31 cellular contexts compared by ENCODE assay signal in the genomic region with DNA sequence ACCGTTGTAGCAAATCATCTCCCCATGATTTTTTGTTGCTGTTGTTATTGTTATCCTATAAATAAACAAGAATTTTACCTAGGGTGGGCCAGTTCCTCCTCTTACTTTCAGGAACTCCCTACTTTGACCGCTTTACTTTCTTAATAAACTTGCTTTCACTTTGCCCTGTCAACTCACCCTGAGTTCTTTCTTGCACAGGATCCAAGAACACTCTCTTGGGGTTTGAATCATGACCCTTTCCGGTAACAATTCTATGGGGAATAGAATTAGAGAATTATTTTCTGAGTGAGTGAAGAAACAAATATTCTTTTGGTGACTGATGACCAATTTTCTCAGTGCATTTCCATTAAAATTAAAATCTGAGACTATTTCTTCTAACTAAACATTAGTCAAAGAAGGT.
DNase-seq lines count a peak whose midpoint lies in the region; ATAC-seq, FAIRE-seq and TF ChIP-seq lines count a peak whose summit lies in the region.
"Had no signal": no experiment of that assay in that cellular context is flagged by ENCODE, and none has a peak within 500 bp of the region (broad histone marks: within the 10 kb centered on the region; RNA-seq: fewer than 3 reads in every experiment).

No MANE protein-coding gene starts in this region.

- FAIRE-seq in RCC 7860 (lab: Jason Lieb, UNC), result no peak
- FAIRE-seq: frontal cortex had no signal

- no peak overlapping the region for H3K4me3 Mint-ChIP-seq in activated naive CD4-positive, alpha-beta T cell treated with anti-CD3 and anti-CD28 coated beads for 36 hours
- no peak overlapping the region for H3K4me3 Mint-ChIP-seq in effector memory CD8-positive, alpha-beta T cell
- H3K4me3 Mint-ChIP-seq: activated CD4-positive, alpha-beta memory T cell treated with anti-CD3 and anti-CD28 coated beads for 36 hours; activated naive CD8-positive, alpha-beta T cell; activated T-helper 17 cell treated with anti-CD3 and anti-CD28 coated beads, Interleukin-2, amount 50 U/mL, for 72 hours; immature natural killer cell; naive B cell; stimulated activated memory B cell treated with anti-CD40 and anti-IgM and Interleukin-4, amounts not matched to agents 10 μg/mL and 1 μg/mL and 100 μg/mL, for 72 hours; WTC11 had no signal

- ATAC-seq in GM21717 (IDR thresholded peaks at IDR 0.05; ENCODE audit: unreplicated experiment), result peak; percentile 67
- no peak for ATAC-seq in HG02840 (IDR thresholded peaks at IDR 0.05; ENCODE audit: low FRiP score, unreplicated experiment)
- no peak for ATAC-seq in effector memory CD8-positive, alpha-beta T cell (replicated peaks)
- ATAC-seq: activated T-helper 17 cell treated with anti-CD3 and anti-CD28 coated beads, Interleukin-2, amount 50 U/mL, for 72 hours; left lung; stimulated activated memory B cell treated with anti-CD40 and anti-IgM and Interleukin-4, amounts not matched to agents 10 μg/mL and 1 μg/mL and 100 μg/mL, for 72 hours; WTC11 had no signal

- no peaks in the 10 kb centered on the region for H3K36me3 Mint-ChIP-seq in activated naive CD4-positive, alpha-beta T cell treated with anti-CD3 and anti-CD28 coated beads for 36 hours (ENCODE audit: low read depth)
- no peaks in the 10 kb centered on the region for H3K36me3 Mint-ChIP-seq in effector memory CD8-positive, alpha-beta T cell (ENCODE audit: insufficient read depth)
- H3K36me3 Mint-ChIP-seq: activated CD4-positive, alpha-beta memory T cell treated with anti-CD3 and anti-CD28 coated beads for 36 hours; activated naive CD8-positive, alpha-beta T cell; immature natural killer cell; naive B cell; stimulated activated memory B cell treated with anti-CD40 and anti-IgM and Interleukin-4, amounts not matched to agents 10 μg/mL and 1 μg/mL and 100 μg/mL, for 72 hours; WTC11 had no signal

- H3K27ac Mint-ChIP-seq in activated naive CD4-positive, alpha-beta T cell treated with anti-CD3 and anti-CD28 coated beads for 36 hours, result no peak overlapping the region
- H3K27ac Mint-ChIP-seq in effector memory CD8-positive, alpha-beta T cell, result no peak overlapping the region
- H3K27ac Mint-ChIP-seq: activated CD4-positive, alpha-beta memory T cell treated with anti-CD3 and anti-CD28 coated beads for 36 hours; activated naive CD8-positive, alpha-beta T cell; activated T-helper 17 cell treated with anti-CD3 and anti-CD28 coated beads, Interleukin-2, amount 50 U/mL, for 72 hours; immature natural killer cell; naive B cell; stimulated activated memory B cell treated with anti-CD40 and anti-IgM and Interleukin-4, amounts not matched to agents 10 μg/mL and 1 μg/mL and 100 μg/mL, for 72 hours; WTC11 had no signal

- peaks cover 1% of the 10 kb centered on the region for H3K9me3 Mint-ChIP-seq in activated naive CD4-positive, alpha-beta T cell treated with anti-CD3 and anti-CD28 coated beads for 36 hours
- H3K9me3 Mint-ChIP-seq in effector memory CD8-positive, alpha-beta T cell, result peaks cover 10 to 21% of the 10 kb centered on the region in 2 donors
- H3K9me3 Mint-ChIP-seq: activated CD4-positive, alpha-beta memory T cell treated with anti-CD3 and anti-CD28 coated beads for 36 hours had no signal

- no peaks in the 10 kb centered on the region for H3K4me1 Mint-ChIP-seq in activated naive CD4-positive, alpha-beta T cell treated with anti-CD3 and anti-CD28 coated beads for 36 hours (ENCODE audit: low read depth)
- no peaks in the 10 kb centered on the region for H3K4me1 Mint-ChIP-seq in effector memory CD8-positive, alpha-beta T cell (ENCODE audit: low read depth in 2 of 2)
- H3K4me1 Mint-ChIP-seq: activated T-helper 17 cell treated with anti-CD3 and anti-CD28 coated beads, Interleukin-2, amount 50 U/mL, for 72 hours; immature natural killer cell; naive B cell; stimulated activated memory B cell treated with anti-CD40 and anti-IgM and Interleukin-4, amounts not matched to agents 10 μg/mL and 1 μg/mL and 100 μg/mL, for 72 hours had no signal

- intact Hi-C loops in activated naive CD4-positive, alpha-beta T cell treated with anti-CD3 and anti-CD28 coated beads for 36 hours (cut with micrococcal nuclease), result no loop called here

- CTCF ChIA-PET in activated naive CD4-positive, alpha-beta T cell treated with anti-CD3 and anti-CD28 coated beads for 36 hours (lab: Charles Lee), result no interaction called here

- no peaks in the 10 kb centered on the region for H3K27me3 Mint-ChIP-seq in activated naive CD4-positive, alpha-beta T cell treated with anti-CD3 and anti-CD28 coated beads for 36 hours (ENCODE audit: low read depth)
- no peaks in the 10 kb centered on the region for H3K27me3 Mint-ChIP-seq in effector memory CD8-positive, alpha-beta T cell
- H3K27me3 Mint-ChIP-seq: activated CD4-positive, alpha-beta memory T cell treated with anti-CD3 and anti-CD28 coated beads for 36 hours; activated naive CD8-positive, alpha-beta T cell; activated T-helper 17 cell treated with anti-CD3 and anti-CD28 coated beads, Interleukin-2, amount 50 U/mL, for 72 hours; naive B cell; stimulated activated memory B cell treated with anti-CD40 and anti-IgM and Interleukin-4, amounts not matched to agents 10 μg/mL and 1 μg/mL and 100 μg/mL, for 72 hours had no signal

- TF ChIP-seq CTCF in AG10803 (conservative IDR thresholded peaks at IDR 0.05; ENCODE audit: low read length) (no peak), fibroblast of mammary gland (conservative IDR thresholded peaks at IDR 0.05; ENCODE audit: control insufficient read depth, insufficient read depth, low read depth, low read length) (no peak)

- DNase-seq in AG10803 (ENCODE audit: low read depth), result peak; percentile 47
- peak; percentile 59 for DNase-seq in RPMI7951 (ENCODE audit: low read depth)
- DNase-seq in fibroblast of mammary gland (ENCODE audit: low read depth), result peak; percentile 81
- no peak for DNase-seq in activated naive CD4-positive, alpha-beta T cell treated with anti-CD3 and anti-CD28 coated beads for 36 hours
- DNase-seq in RCC 7860 (ENCODE audit: low spot score), result no peak
- DNase-seq in effector memory CD8-positive, alpha-beta T cell, result no peak
- DNase-seq: ACHN; activated CD4-positive, alpha-beta memory T cell treated with anti-CD3 and anti-CD28 coated beads for 36 hours; activated CD8-positive, alpha-beta memory T cell treated with anti-CD3 and anti-CD28 coated beads, Interleukin-2, amount 50 U/mL, for 48 hours; C1 segment of cervical spinal cord; Caco-2; H7; immature natural killer cell; Karpas-422; left lung; naive B cell; NCI-H1092; NCI-H2029 treated with DMSO at 0.1 percent for 48 hours; NCI-H226; nucleus accumbens; stimulated activated CD4-positive, alpha-beta T cell treated with anti-CD3 and anti-CD28 coated beads, Interleukin-4, amount 100 ng/mL, for 1 hour; testis had no signal

- no peak overlapping the region for H3K4me3 ChIP-seq in AG10803 (ENCODE audit: low read length)
- H3K4me3 ChIP-seq in fibroblast of mammary gland (ENCODE audit: control insufficient read depth, low read depth, low read length), result no peak overlapping the region
- H3K4me3 ChIP-seq: ascending aorta, hepatocyte, left lung, testis had no signal

Comparison
In these comparisons a context has a peak if more than half of its experiments do, and no peak if none do; other contexts are left out.
1. DNase-seq: peak in AG10803 (single experiment), RPMI7951 (single experiment) and fibroblast of mammary gland (single experiment); none in activated naive CD4-positive, alpha-beta T cell treated with anti-CD3 and anti-CD28 coated beads for 36 hours (single experiment), RCC 7860 (single experiment) and effector memory CD8-positive, alpha-beta T cell (0 of 3).